Comparison of ENCODE assay signal across 8 cellular contexts in genomic region chr22:49972163-49973017, GRCh38. TPM values are rescaled to one million over a fixed set of nuclear protein-coding genes. Genes with fewer than 3 reads are reported as not detected.
DNase-seq lines count a peak whose midpoint lies in the region; ATAC-seq, FAIRE-seq and TF ChIP-seq lines count a peak whose summit lies in the region.

No MANE protein-coding gene starts in this region.

- DNase-seq in MM.1S (peak; percentile 0), endothelial cell (ENCODE audit: low spot score) (peak; percentile 11), pancreas (peak; percentile 26 to 88 (median 56)), GM10248 (ENCODE audit: extremely low spot score) (no peak), GM13977 (ENCODE audit: low spot score) (no peak), NCI-H1436 treated with DMSO at 0.1 percent for 48 hours (lab: John Stamatoyannopoulos, UW) (no peak)

- peaks cover 12% of the 10 kb centered on the region for H3K4me1 ChIP-seq in ACC112 (ENCODE audit: control insufficient read depth, insufficient read depth, low read length, unreplicated experiment)
- peaks cover 8% of the 10 kb centered on the region for H3K4me1 ChIP-seq in MM.1S (ENCODE audit: low read length)
- H3K4me1 ChIP-seq in pancreas = peaks cover 0 to 11% (median 11%) of the 10 kb centered on the region in 3 donors

- no peak overlapping the region for H3K4me3 Mint-ChIP-seq in endothelial cell (ENCODE audit: unreplicated experiment)

- H3K36me3 Mint-ChIP-seq in endothelial cell (ENCODE audit: low read depth, unreplicated experiment) = peaks cover 8% of the 10 kb centered on the region

- intact Hi-C loops in pancreas (cut with DNase I) = no loop called here

- H3K9me3 ChIP-seq in MM.1S (replicated peaks; ENCODE audit: insufficient read depth, low read length) (no peaks in the 10 kb centered on the region), pancreas (no peaks in the 10 kb centered on the region)

- no peak overlapping the region for H3K27ac ChIP-seq in ACC112 (ENCODE audit: low read depth, low read length)
- no peak overlapping the region for H3K27ac ChIP-seq in MM.1S (ENCODE audit: low read length)
- peak overlapping the region in 1 of 4 donors; percentile 66 for H3K27ac ChIP-seq in pancreas

- H3K79me2 ChIP-seq in ACC112 (ENCODE audit: control insufficient read depth, insufficient read depth, low read length, unreplicated experiment) = no peaks in the 10 kb centered on the region
- no peaks in the 10 kb centered on the region for H3K79me2 ChIP-seq in MM.1S (ENCODE audit: low read length)

- no peaks in the 10 kb centered on the region for H3K27me3 ChIP-seq in ACC112 (ENCODE audit: insufficient read depth, low read length)
- peaks cover 16% of the 10 kb centered on the region for H3K27me3 ChIP-seq in MM.1S (replicated peaks; ENCODE audit: insufficient read depth, low read length)
- no peaks in the 10 kb centered on the region for H3K27me3 ChIP-seq in pancreas

- no peak for TF ChIP-seq CTCF in MM.1S (IDR thresholded peaks at IDR 0.05; ENCODE audit: low read length)
- TF ChIP-seq CTCF in endothelial cell (IDR thresholded peaks at IDR 0.05; ENCODE audit: unreplicated experiment) = no peak
- no peak for TF ChIP-seq CTCF in pancreas (IDR thresholded peaks at IDR 0.05)
- TF ChIP-seq CTCF in GM10248 (IDR thresholded peaks at IDR 0.05; ENCODE audit: control extremely low read depth, extremely low read depth, low read depth, missing control alignments) = no peak
- no peak for TF ChIP-seq CTCF in GM13977 (IDR thresholded peaks at IDR 0.05; ENCODE audit: extremely low read depth, insufficient read depth, missing control alignments)

- ATAC-seq in pancreas (no peak), HG02970 (IDR thresholded peaks at IDR 0.05; ENCODE audit: low FRiP score, unreplicated experiment) (no peak)

- WGBS in pancreas, 2 donors = 62 to 64% methylated on average over 39 to 45 of the region's 45 CpGs

- H3F3A ChIP-seq in MM.1S (ENCODE audit: insufficient read depth, low read length) = peaks cover 11% of the 10 kb centered on the region

- H3K4me3 ChIP-seq in ACC112 (ENCODE audit: low read depth, low read length) (0 out of 2 replicates have a peak overlapping the region, but pooled peaks have one; percentile 16), MM.1S (ENCODE audit: low read length) (no peak overlapping the region), pancreas (no peak overlapping the region)

- H3K27me3 Mint-ChIP-seq in endothelial cell (ENCODE audit: unreplicated experiment) = peaks cover 22% of the 10 kb centered on the region

- H4K20me1 ChIP-seq in MM.1S (ENCODE audit: insufficient read depth, low read length) = no peaks in the 10 kb centered on the region

- H3K9me3 Mint-ChIP-seq in endothelial cell (ENCODE audit: unreplicated experiment) = no peaks in the 10 kb centered on the region

- H3K4me1 Mint-ChIP-seq in endothelial cell (ENCODE audit: unreplicated experiment) = peaks cover 16% of the 10 kb centered on the region

- no peak overlapping the region for H3K4me2 ChIP-seq in MM.1S (ENCODE audit: low read depth, low read length)

- FAIRE-seq in pancreas (lab: Jason Lieb, UNC) = no peak

- H3K36me3 ChIP-seq in ACC112 (ENCODE audit: insufficient read depth, low read length) = no peaks in the 10 kb centered on the region
- H3K36me3 ChIP-seq in MM.1S (replicated peaks; ENCODE audit: insufficient read depth, low read length) = no peaks in the 10 kb centered on the region
- H3K36me3 ChIP-seq in pancreas = no peaks in the 10 kb centered on the region

- no peak overlapping the region for H3K9ac ChIP-seq in MM.1S (ENCODE audit: low read length)

- H3K9me2 ChIP-seq in MM.1S (replicated peaks; ENCODE audit: insufficient read depth, low read length) = no peaks in the 10 kb centered on the region

- H3K27ac Mint-ChIP-seq in endothelial cell (ENCODE audit: unreplicated experiment) = no peak overlapping the region

- in situ Hi-C loops in GM13977 (cut with MboI; ENCODE audit: low pct_unique_long_range_greater_than_20kb, low sequenced_read_pairs, unreplicated experiment) = no loop called here

- H2AFZ ChIP-seq in ACC112 (ENCODE audit: low read length, unreplicated experiment) (no peak overlapping the region), MM.1S (ENCODE audit: low read length) (no peak overlapping the region)

- CTCF ChIA-PET in GM10248 (lab: Yijun Ruan, JAX) = interaction anchor here (0.9 to 6.0 kb wide), 4 partner anchors 9 to 58 kb away, joined by 3 to 32 read pairs (median 5); no protein-coding TSS in a partner anchor

- POLR2A ChIA-PET in GM10248 (lab: Yijun Ruan, JAX) = interaction anchor here (0.6 to 2.8 kb wide), 2 partner anchors 10 to 11 kb away, joined by 9 to 10 read pairs; no protein-coding TSS in a partner anchor

RNA-seq across cellular contexts. Expression of gene PIM3, which starts 11.8 kb away (rescaled TPM):
- total RNA-seq in endothelial cell (ENCODE audit: unreplicated experiment) (112 TPM), pancreas (10 to 100 TPM; 25.8 to 90.1 (median 33.1) TPM)
- polyA plus RNA-seq in pancreas = 10 to 100 TPM; 55.3 to 82.7 TPM

RNA-seq across cellular contexts. Expression of gene IL17REL, which starts 40.2 kb away (rescaled TPM):
- 0.15 TPM for total RNA-seq in endothelial cell (ENCODE audit: unreplicated experiment)
- total RNA-seq in pancreas = not detected
- not detected for polyA plus RNA-seq in pancreas

RNA-seq across cellular contexts. Expression of gene CRELD2, which starts 54.0 kb away (rescaled TPM):
- total RNA-seq in endothelial cell (ENCODE audit: unreplicated experiment) = 207 TPM
- total RNA-seq in pancreas = 10 to 100 TPM; 37.2 to 61.9 (median 54.1) TPM
- 10 to 100 TPM; 51.1 to 56.4 TPM for polyA plus RNA-seq in pancreas

RNA-seq across cellular contexts. Expression of gene ALG12, which starts 54.2 kb away (rescaled TPM):
- total RNA-seq in endothelial cell (ENCODE audit: unreplicated experiment) (23.2 TPM), pancreas (10 to 100 TPM in 4 of 6 donors, 1 to 10 TPM in 2; 7.4 to 13.1 (median 12.1) TPM)
- 1 to 10 TPM; 7.1 to 8.6 TPM for polyA plus RNA-seq in pancreas

Comparison
In these comparisons a context has a peak if more than half of its experiments do, and no peak if none do; other contexts are left out.
1. DNase-seq: peak in MM.1S (single experiment), endothelial cell (single experiment) and pancreas (6 of 6); none in GM10248 (single experiment), GM13977 (single experiment) and NCI-H1436 treated with DMSO at 0.1 percent for 48 hours (single experiment).